ENCODE assay signal across 1 cellular context in the genomic region with DNA sequence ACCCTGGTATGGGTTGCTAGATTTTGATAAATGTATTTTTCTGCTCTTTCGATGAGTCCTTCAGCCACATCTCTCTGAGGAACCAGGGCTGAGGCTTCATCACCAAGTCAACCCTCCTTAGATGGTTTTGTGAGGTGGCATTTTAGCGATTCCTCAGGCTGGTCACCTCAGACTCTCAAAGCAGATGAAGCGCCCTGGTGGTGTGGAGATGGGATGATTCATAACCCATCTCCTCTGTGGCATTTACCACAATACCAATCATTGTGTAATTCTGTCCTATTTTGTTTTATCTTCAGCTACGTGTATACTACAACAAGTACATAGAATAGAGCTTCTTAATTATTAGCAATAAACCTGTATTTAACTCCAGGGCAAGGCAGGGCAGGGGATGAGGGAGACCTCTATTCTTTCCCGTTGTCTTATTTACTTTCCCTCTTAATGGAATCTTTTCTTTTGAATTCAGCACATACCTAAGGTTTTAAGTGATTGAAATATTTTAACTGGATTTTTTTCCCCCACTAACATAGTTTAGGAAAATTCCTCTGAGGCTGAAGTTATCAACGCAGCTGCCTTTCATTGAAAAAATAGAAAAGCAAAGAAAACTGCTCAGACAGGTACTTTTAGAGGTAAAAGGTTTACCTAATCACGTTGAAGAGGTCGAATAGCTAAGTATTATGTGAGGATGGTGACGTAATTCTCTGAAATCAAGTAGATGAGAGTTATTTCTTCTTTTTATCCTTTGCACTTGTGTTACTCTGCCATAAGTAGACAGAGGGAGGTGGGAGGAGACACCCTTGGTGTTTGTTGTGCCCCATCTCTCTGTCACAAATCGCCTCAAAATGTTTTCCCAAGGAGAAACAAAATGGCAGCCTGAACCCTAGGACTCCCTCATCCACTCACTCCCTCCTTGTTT.
TF ChIP-seq lines count a peak whose summit lies in the region.

No MANE protein-coding gene starts in this region.

TF ChIP-seq in H1, 55 proteins besides CTCF, POLR2A, EP300 and RAD21:
- TF ChIP-seq, protein P1, sequence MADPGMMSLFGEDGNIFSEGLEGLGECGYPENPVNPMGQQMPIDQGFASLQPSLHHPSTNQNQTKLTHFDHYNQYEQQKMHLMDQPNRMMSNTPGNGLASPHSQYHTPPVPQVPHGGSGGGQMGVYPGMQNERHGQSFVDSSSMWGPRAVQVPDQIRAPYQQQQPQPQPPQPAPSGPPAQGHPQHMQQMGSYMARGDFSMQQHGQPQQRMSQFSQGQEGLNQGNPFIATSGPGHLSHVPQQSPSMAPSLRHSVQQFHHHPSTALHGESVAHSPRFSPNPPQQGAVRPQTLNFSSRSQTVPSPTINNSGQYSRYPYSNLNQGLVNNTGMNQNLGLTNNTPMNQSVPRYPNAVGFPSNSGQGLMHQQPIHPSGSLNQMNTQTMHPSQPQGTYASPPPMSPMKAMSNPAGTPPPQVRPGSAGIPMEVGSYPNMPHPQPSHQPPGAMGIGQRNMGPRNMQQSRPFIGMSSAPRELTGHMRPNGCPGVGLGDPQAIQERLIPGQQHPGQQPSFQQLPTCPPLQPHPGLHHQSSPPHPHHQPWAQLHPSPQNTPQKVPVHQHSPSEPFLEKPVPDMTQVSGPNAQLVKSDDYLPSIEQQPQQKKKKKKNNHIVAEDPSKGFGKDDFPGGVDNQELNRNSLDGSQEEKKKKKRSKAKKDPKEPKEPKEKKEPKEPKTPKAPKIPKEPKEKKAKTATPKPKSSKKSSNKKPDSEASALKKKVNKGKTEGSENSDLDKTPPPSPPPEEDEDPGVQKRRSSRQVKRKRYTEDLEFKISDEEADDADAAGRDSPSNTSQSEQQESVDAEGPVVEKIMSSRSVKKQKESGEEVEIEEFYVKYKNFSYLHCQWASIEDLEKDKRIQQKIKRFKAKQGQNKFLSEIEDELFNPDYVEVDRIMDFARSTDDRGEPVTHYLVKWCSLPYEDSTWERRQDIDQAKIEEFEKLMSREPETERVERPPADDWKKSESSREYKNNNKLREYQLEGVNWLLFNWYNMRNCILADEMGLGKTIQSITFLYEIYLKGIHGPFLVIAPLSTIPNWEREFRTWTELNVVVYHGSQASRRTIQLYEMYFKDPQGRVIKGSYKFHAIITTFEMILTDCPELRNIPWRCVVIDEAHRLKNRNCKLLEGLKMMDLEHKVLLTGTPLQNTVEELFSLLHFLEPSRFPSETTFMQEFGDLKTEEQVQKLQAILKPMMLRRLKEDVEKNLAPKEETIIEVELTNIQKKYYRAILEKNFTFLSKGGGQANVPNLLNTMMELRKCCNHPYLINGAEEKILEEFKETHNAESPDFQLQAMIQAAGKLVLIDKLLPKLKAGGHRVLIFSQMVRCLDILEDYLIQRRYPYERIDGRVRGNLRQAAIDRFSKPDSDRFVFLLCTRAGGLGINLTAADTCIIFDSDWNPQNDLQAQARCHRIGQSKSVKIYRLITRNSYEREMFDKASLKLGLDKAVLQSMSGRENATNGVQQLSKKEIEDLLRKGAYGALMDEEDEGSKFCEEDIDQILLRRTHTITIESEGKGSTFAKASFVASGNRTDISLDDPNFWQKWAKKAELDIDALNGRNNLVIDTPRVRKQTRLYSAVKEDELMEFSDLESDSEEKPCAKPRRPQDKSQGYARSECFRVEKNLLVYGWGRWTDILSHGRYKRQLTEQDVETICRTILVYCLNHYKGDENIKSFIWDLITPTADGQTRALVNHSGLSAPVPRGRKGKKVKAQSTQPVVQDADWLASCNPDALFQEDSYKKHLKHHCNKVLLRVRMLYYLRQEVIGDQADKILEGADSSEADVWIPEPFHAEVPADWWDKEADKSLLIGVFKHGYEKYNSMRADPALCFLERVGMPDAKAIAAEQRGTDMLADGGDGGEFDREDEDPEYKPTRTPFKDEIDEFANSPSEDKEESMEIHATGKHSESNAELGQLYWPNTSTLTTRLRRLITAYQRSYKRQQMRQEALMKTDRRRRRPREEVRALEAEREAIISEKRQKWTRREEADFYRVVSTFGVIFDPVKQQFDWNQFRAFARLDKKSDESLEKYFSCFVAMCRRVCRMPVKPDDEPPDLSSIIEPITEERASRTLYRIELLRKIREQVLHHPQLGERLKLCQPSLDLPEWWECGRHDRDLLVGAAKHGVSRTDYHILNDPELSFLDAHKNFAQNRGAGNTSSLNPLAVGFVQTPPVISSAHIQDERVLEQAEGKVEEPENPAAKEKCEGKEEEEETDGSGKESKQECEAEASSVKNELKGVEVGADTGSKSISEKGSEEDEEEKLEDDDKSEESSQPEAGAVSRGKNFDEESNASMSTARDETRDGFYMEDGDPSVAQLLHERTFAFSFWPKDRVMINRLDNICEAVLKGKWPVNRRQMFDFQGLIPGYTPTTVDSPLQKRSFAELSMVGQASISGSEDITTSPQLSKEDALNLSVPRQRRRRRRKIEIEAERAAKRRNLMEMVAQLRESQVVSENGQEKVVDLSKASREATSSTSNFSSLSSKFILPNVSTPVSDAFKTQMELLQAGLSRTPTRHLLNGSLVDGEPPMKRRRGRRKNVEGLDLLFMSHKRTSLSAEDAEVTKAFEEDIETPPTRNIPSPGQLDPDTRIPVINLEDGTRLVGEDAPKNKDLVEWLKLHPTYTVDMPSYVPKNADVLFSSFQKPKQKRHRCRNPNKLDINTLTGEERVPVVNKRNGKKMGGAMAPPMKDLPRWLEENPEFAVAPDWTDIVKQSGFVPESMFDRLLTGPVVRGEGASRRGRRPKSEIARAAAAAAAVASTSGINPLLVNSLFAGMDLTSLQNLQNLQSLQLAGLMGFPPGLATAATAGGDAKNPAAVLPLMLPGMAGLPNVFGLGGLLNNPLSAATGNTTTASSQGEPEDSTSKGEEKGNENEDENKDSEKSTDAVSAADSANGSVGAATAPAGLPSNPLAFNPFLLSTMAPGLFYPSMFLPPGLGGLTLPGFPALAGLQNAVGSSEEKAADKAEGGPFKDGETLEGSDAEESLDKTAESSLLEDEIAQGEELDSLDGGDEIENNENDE (IDR thresholded peaks at IDR 0.05; ENCODE audit: insufficient replicate concordance, low read length) = no peak
TF ChIP-seq in H1: peak in this region for 0.
